In genomic region chr20:48661575-48662473, GRCh38 we compare ENCODE assay signal across 1 cellular context.
TF ChIP-seq lines count a peak whose summit lies in the region.

No MANE protein-coding gene starts in this region.

TF ChIP-seq in IMR-90, 13 proteins besides CTCF, POLR2A, EP300 and RAD21 (continued from another document):
- TF ChIP-seq CHD1 (IDR thresholded peaks at IDR 0.05; ENCODE audit: low read depth, low read length), result no peak
- no peak for TF ChIP-seq MAFK (IDR thresholded peaks at IDR 0.05; ENCODE audit: low read depth, low read length)
- TF ChIP-seq RCOR1 (IDR thresholded peaks at IDR 0.05; ENCODE audit: insufficient replicate concordance, low read length), result no peak
